1 cellular context compared by ENCODE assay signal in the genomic region with DNA sequence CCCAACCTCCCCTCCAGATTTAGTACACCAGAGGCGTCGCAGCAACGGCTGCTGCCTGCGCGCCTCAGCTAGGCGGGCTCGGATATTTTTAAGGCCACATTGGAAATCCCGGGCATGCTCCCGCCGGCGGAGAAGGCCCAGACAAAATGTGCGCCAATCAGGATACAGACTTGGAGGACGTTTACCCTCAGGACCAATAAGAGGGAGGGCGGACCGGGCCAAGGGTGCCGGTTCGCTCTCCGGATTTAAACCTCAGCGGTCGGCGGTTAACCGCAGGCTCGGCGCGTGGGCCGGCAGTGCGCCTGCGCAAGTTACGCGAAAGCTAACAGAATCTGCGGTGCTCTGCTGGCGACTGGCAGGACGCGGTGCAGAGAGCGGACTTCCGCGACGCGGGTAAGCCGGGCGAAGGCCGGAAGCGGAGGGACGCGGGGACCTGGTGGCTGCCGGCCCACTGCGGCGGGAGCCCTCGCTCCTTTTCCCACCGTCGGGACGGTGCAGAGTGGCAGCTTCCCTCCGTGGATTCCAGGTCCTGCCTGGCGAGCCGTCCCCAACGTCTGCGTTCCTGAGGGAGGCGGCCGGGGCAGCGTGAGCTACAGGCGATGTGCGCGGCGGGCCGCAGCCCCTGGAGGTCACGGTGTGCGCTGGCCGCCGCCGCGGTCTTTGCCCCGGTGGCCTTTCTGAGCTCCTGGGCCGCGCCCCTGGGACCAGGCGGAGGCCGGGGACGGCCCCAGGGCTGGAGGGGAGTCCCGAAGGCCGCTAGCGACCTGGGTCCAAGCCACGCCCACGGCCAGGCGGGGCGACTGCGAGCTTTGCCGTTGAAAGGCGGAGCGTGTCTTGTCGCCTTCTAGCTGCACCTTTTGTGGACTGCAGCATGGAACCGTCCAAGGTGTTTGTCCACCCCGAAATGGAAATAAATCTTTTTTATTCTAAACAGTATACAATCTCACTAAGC.
TF ChIP-seq lines count a peak whose summit lies in the region.

A gene with protein sequence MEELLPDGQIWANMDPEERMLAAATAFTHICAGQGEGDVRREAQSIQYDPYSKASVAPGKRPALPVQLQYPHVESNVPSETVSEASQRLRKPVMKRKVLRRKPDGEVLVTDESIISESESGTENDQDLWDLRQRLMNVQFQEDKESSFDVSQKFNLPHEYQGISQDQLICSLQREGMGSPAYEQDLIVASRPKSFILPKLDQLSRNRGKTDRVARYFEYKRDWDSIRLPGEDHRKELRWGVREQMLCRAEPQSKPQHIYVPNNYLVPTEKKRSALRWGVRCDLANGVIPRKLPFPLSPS (plus strand): TSS at position 296 of the 952 bp plus-strand sequence. CDS start 11,701 bp downstream, outside the sequence.

TF ChIP-seq in K562, 482 proteins besides CTCF, POLR2A, EP300 and RAD21 (continued from another document and continues in another):
- TF ChIP-seq, protein P1, sequence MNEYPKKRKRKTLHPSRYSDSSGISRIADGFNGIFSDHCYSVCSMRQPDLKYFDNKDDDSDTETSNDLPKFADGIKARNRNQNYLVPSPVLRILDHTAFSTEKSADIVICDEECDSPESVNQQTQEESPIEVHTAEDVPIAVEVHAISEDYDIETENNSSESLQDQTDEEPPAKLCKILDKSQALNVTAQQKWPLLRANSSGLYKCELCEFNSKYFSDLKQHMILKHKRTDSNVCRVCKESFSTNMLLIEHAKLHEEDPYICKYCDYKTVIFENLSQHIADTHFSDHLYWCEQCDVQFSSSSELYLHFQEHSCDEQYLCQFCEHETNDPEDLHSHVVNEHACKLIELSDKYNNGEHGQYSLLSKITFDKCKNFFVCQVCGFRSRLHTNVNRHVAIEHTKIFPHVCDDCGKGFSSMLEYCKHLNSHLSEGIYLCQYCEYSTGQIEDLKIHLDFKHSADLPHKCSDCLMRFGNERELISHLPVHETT (CRISPR knock-in tag; conservative IDR thresholded peaks at IDR 0.05 in 1 of 2, IDR thresholded peaks at IDR 0.05 in 1 of 2) = no peak
- TF ChIP-seq BRF1 (IDR thresholded peaks at IDR 0.05; ENCODE audit: borderline replicate concordance, extremely low read depth, insufficient read length) = no peak
- no peak for TF ChIP-seq NFE2L1 (tag; IDR thresholded peaks at IDR 0.05; ENCODE audit: borderline replicate concordance, low read depth)
- TF ChIP-seq SMARCB1 (IDR thresholded peaks at IDR 0.05; ENCODE audit: insufficient read length, low read depth) = no peak
- TF ChIP-seq, protein P2, sequence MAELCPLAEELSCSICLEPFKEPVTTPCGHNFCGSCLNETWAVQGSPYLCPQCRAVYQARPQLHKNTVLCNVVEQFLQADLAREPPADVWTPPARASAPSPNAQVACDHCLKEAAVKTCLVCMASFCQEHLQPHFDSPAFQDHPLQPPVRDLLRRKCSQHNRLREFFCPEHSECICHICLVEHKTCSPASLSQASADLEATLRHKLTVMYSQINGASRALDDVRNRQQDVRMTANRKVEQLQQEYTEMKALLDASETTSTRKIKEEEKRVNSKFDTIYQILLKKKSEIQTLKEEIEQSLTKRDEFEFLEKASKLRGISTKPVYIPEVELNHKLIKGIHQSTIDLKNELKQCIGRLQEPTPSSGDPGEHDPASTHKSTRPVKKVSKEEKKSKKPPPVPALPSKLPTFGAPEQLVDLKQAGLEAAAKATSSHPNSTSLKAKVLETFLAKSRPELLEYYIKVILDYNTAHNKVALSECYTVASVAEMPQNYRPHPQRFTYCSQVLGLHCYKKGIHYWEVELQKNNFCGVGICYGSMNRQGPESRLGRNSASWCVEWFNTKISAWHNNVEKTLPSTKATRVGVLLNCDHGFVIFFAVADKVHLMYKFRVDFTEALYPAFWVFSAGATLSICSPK (IDR thresholded peaks at IDR 0.05; ENCODE audit: borderline replicate concordance) = no peak
- no peak for TF ChIP-seq TCF3 (CRISPR knock-in tag; IDR thresholded peaks at IDR 0.05)
- TF ChIP-seq, protein P3, sequence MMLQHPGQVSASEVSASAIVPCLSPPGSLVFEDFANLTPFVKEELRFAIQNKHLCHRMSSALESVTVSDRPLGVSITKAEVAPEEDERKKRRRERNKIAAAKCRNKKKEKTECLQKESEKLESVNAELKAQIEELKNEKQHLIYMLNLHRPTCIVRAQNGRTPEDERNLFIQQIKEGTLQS (IDR thresholded peaks at IDR 0.05) = peak; percentile 36
- TF ChIP-seq, protein P3 (CRISPR knock-in tag; conservative IDR thresholded peaks at IDR 0.05) = no peak
- no peak for TF ChIP-seq TCF7 (IDR thresholded peaks at IDR 0.05; ENCODE audit: borderline replicate concordance)
- no peak for TF ChIP-seq ZNF23 (CRISPR knock-in tag; IDR thresholded peaks at IDR 0.05)
- peak; percentile 17; the same call in 1 of the 2 replicates for TF ChIP-seq TOE1 (IDR thresholded peaks at IDR 0.05; ENCODE audit: borderline replicate concordance)
- no peak for TF ChIP-seq TOE1 (CRISPR knock-in tag; IDR thresholded peaks at IDR 0.05; ENCODE audit: borderline replicate concordance, low read depth)
- peak; percentile 34; the same call in 1 of the 2 replicates for TF ChIP-seq HNRNPL (IDR thresholded peaks at IDR 0.05; ENCODE audit: low read depth, low read length)
- TF ChIP-seq, protein P4, sequence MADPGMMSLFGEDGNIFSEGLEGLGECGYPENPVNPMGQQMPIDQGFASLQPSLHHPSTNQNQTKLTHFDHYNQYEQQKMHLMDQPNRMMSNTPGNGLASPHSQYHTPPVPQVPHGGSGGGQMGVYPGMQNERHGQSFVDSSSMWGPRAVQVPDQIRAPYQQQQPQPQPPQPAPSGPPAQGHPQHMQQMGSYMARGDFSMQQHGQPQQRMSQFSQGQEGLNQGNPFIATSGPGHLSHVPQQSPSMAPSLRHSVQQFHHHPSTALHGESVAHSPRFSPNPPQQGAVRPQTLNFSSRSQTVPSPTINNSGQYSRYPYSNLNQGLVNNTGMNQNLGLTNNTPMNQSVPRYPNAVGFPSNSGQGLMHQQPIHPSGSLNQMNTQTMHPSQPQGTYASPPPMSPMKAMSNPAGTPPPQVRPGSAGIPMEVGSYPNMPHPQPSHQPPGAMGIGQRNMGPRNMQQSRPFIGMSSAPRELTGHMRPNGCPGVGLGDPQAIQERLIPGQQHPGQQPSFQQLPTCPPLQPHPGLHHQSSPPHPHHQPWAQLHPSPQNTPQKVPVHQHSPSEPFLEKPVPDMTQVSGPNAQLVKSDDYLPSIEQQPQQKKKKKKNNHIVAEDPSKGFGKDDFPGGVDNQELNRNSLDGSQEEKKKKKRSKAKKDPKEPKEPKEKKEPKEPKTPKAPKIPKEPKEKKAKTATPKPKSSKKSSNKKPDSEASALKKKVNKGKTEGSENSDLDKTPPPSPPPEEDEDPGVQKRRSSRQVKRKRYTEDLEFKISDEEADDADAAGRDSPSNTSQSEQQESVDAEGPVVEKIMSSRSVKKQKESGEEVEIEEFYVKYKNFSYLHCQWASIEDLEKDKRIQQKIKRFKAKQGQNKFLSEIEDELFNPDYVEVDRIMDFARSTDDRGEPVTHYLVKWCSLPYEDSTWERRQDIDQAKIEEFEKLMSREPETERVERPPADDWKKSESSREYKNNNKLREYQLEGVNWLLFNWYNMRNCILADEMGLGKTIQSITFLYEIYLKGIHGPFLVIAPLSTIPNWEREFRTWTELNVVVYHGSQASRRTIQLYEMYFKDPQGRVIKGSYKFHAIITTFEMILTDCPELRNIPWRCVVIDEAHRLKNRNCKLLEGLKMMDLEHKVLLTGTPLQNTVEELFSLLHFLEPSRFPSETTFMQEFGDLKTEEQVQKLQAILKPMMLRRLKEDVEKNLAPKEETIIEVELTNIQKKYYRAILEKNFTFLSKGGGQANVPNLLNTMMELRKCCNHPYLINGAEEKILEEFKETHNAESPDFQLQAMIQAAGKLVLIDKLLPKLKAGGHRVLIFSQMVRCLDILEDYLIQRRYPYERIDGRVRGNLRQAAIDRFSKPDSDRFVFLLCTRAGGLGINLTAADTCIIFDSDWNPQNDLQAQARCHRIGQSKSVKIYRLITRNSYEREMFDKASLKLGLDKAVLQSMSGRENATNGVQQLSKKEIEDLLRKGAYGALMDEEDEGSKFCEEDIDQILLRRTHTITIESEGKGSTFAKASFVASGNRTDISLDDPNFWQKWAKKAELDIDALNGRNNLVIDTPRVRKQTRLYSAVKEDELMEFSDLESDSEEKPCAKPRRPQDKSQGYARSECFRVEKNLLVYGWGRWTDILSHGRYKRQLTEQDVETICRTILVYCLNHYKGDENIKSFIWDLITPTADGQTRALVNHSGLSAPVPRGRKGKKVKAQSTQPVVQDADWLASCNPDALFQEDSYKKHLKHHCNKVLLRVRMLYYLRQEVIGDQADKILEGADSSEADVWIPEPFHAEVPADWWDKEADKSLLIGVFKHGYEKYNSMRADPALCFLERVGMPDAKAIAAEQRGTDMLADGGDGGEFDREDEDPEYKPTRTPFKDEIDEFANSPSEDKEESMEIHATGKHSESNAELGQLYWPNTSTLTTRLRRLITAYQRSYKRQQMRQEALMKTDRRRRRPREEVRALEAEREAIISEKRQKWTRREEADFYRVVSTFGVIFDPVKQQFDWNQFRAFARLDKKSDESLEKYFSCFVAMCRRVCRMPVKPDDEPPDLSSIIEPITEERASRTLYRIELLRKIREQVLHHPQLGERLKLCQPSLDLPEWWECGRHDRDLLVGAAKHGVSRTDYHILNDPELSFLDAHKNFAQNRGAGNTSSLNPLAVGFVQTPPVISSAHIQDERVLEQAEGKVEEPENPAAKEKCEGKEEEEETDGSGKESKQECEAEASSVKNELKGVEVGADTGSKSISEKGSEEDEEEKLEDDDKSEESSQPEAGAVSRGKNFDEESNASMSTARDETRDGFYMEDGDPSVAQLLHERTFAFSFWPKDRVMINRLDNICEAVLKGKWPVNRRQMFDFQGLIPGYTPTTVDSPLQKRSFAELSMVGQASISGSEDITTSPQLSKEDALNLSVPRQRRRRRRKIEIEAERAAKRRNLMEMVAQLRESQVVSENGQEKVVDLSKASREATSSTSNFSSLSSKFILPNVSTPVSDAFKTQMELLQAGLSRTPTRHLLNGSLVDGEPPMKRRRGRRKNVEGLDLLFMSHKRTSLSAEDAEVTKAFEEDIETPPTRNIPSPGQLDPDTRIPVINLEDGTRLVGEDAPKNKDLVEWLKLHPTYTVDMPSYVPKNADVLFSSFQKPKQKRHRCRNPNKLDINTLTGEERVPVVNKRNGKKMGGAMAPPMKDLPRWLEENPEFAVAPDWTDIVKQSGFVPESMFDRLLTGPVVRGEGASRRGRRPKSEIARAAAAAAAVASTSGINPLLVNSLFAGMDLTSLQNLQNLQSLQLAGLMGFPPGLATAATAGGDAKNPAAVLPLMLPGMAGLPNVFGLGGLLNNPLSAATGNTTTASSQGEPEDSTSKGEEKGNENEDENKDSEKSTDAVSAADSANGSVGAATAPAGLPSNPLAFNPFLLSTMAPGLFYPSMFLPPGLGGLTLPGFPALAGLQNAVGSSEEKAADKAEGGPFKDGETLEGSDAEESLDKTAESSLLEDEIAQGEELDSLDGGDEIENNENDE (IDR thresholded peaks at IDR 0.05; ENCODE audit: low read depth, low read length) = no peak
- peak; percentile 64; the same call in 1 of the 2 replicates for TF ChIP-seq RBM34 (IDR thresholded peaks at IDR 0.05; ENCODE audit: borderline replicate concordance, insufficient read depth, low read length)
- TF ChIP-seq, protein P5, sequence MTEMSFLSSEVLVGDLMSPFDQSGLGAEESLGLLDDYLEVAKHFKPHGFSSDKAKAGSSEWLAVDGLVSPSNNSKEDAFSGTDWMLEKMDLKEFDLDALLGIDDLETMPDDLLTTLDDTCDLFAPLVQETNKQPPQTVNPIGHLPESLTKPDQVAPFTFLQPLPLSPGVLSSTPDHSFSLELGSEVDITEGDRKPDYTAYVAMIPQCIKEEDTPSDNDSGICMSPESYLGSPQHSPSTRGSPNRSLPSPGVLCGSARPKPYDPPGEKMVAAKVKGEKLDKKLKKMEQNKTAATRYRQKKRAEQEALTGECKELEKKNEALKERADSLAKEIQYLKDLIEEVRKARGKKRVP (CRISPR knock-in tag; IDR thresholded peaks at IDR 0.05) = 0 out of 2 replicates have a peak, but pooled peaks have one; percentile 6
- peak; percentile 6 for TF ChIP-seq RBM25 (IDR thresholded peaks at IDR 0.05; ENCODE audit: low read depth, low read length, severe bottlenecking)
- peak; percentile 58; the same call in 1 of the 2 replicates for TF ChIP-seq EGR1 (conservative IDR thresholded peaks at IDR 0.05)
- no peak for TF ChIP-seq HEY1 (CRISPR knock-in tag; IDR thresholded peaks at IDR 0.05; ENCODE audit: borderline replicate concordance)
- no peak for TF ChIP-seq ZFP36 (IDR thresholded peaks at IDR 0.05; ENCODE audit: low read depth, low read length, partially characterized antibody)
- TF ChIP-seq, protein P6, sequence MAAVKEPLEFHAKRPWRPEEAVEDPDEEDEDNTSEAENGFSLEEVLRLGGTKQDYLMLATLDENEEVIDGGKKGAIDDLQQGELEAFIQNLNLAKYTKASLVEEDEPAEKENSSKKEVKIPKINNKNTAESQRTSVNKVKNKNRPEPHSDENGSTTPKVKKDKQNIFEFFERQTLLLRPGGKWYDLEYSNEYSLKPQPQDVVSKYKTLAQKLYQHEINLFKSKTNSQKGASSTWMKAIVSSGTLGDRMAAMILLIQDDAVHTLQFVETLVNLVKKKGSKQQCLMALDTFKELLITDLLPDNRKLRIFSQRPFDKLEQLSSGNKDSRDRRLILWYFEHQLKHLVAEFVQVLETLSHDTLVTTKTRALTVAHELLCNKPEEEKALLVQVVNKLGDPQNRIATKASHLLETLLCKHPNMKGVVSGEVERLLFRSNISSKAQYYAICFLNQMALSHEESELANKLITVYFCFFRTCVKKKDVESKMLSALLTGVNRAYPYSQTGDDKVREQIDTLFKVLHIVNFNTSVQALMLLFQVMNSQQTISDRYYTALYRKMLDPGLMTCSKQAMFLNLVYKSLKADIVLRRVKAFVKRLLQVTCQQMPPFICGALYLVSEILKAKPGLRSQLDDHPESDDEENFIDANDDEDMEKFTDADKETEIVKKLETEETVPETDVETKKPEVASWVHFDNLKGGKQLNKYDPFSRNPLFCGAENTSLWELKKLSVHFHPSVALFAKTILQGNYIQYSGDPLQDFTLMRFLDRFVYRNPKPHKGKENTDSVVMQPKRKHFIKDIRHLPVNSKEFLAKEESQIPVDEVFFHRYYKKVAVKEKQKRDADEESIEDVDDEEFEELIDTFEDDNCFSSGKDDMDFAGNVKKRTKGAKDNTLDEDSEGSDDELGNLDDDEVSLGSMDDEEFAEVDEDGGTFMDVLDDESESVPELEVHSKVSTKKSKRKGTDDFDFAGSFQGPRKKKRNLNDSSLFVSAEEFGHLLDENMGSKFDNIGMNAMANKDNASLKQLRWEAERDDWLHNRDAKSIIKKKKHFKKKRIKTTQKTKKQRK (IDR thresholded peaks at IDR 0.05; ENCODE audit: borderline replicate concordance, low read depth, low read length) = no peak
- peak; percentile 97 for TF ChIP-seq CBFB (CRISPR knock-in tag; IDR thresholded peaks at IDR 0.05)
- TF ChIP-seq DPF2 (IDR thresholded peaks at IDR 0.05) = no peak
- TF ChIP-seq ZNF695 (CRISPR knock-in tag; IDR thresholded peaks at IDR 0.05) = no peak
- no peak for TF ChIP-seq ATF1 (CRISPR knock-in tag; IDR thresholded peaks at IDR 0.05)
- TF ChIP-seq ATF1 (tag; IDR thresholded peaks at IDR 0.05) = peak; percentile 63
- TF ChIP-seq ZNF282 (CRISPR knock-in tag; IDR thresholded peaks at IDR 0.05) = no peak
- TF ChIP-seq, protein P7, sequence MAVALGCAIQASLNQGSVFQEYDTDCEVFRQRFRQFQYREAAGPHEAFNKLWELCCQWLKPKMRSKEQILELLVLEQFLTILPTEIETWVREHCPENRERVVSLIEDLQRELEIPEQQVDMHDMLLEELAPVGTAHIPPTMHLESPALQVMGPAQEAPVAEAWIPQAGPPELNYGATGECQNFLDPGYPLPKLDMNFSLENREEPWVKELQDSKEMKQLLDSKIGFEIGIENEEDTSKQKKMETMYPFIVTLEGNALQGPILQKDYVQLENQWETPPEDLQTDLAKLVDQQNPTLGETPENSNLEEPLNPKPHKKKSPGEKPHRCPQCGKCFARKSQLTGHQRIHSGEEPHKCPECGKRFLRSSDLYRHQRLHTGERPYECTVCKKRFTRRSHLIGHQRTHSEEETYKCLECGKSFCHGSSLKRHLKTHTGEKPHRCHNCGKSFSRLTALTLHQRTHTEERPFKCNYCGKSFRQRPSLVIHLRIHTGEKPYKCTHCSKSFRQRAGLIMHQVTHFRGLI (CRISPR knock-in tag; IDR thresholded peaks at IDR 0.05) = no peak
- no peak for TF ChIP-seq DIDO1 (tag; IDR thresholded peaks at IDR 0.05; ENCODE audit: low read depth)
